Comparison of ENCODE assay signal across 1 cellular context in genomic region chr9:128233817-128234406, GRCh38.
TF ChIP-seq lines count a peak whose summit lies in the region.

No MANE protein-coding gene starts in this region.

TF ChIP-seq in WTC11, 78 proteins besides CTCF, POLR2A, EP300 and RAD21 (continued from another document):
- TF ChIP-seq, protein P1, sequence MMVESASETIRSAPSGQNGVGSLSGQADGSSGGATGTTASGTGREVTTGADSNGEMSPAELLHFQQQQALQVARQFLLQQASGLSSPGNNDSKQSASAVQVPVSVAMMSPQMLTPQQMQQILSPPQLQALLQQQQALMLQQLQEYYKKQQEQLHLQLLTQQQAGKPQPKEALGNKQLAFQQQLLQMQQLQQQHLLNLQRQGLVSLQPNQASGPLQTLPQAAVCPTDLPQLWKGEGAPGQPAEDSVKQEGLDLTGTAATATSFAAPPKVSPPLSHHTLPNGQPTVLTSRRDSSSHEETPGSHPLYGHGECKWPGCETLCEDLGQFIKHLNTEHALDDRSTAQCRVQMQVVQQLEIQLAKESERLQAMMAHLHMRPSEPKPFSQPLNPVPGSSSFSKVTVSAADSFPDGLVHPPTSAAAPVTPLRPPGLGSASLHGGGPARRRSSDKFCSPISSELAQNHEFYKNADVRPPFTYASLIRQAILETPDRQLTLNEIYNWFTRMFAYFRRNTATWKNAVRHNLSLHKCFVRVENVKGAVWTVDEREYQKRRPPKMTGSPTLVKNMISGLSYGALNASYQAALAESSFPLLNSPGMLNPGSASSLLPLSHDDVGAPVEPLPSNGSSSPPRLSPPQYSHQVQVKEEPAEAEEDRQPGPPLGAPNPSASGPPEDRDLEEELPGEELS (CRISPR knock-in tag; IDR thresholded peaks at IDR 0.05), result no peak
- TF ChIP-seq HMGA2 (CRISPR knock-in tag; IDR thresholded peaks at IDR 0.05) (no peak), IRF2 (CRISPR knock-in tag; IDR thresholded peaks at IDR 0.05; ENCODE audit: borderline replicate concordance, low read depth) (no peak), ZNF121 (CRISPR knock-in tag; IDR thresholded peaks at IDR 0.05) (no peak), ELF4 (CRISPR knock-in tag; IDR thresholded peaks at IDR 0.05; ENCODE audit: low read depth) (no peak), ZNF219 (CRISPR knock-in tag; IDR thresholded peaks at IDR 0.05; ENCODE audit: borderline replicate concordance) (no peak), ZBTB43 (CRISPR knock-in tag; IDR thresholded peaks at IDR 0.05) (no peak), ZNF138 (CRISPR knock-in tag; conservative IDR thresholded peaks at IDR 0.05) (no peak)
- TF ChIP-seq, protein P2, sequence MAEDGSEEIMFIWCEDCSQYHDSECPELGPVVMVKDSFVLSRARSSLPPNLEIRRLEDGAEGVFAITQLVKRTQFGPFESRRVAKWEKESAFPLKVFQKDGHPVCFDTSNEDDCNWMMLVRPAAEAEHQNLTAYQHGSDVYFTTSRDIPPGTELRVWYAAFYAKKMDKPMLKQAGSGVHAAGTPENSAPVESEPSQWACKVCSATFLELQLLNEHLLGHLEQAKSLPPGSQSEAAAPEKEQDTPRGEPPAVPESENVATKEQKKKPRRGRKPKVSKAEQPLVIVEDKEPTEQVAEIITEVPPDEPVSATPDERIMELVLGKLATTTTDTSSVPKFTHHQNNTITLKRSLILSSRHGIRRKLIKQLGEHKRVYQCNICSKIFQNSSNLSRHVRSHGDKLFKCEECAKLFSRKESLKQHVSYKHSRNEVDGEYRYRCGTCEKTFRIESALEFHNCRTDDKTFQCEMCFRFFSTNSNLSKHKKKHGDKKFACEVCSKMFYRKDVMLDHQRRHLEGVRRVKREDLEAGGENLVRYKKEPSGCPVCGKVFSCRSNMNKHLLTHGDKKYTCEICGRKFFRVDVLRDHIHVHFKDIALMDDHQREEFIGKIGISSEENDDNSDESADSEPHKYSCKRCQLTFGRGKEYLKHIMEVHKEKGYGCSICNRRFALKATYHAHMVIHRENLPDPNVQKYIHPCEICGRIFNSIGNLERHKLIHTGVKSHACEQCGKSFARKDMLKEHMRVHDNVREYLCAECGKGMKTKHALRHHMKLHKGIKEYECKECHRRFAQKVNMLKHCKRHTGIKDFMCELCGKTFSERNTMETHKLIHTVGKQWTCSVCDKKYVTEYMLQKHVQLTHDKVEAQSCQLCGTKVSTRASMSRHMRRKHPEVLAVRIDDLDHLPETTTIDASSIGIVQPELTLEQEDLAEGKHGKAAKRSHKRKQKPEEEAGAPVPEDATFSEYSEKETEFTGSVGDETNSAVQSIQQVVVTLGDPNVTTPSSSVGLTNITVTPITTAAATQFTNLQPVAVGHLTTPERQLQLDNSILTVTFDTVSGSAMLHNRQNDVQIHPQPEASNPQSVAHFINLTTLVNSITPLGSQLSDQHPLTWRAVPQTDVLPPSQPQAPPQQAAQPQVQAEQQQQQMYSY (CRISPR knock-in tag; IDR thresholded peaks at IDR 0.05), result no peak
TF ChIP-seq in WTC11: peak in this region for 0.
